Comparison of ENCODE assay signal across 12 cellular contexts in genomic region chr5:139683295-139684271, GRCh38. TPM values are rescaled to one million over a fixed set of nuclear protein-coding genes. Genes with fewer than 3 reads are reported as not detected.
DNase-seq lines count a peak whose midpoint lies in the region; ATAC-seq and TF ChIP-seq lines count a peak whose summit lies in the region.
"Had no signal": no experiment of that assay in that cellular context is flagged by ENCODE, and none has a peak within 500 bp of the region (broad histone marks: within the 10 kb centered on the region; RNA-seq: fewer than 3 reads in every experiment).

No MANE protein-coding gene starts in this region.

- no peak overlapping the region for H2AFZ ChIP-seq in mammary epithelial cell (ENCODE audit: low read depth, low read length)

- no peaks in the 10 kb centered on the region for H3K9me3 ChIP-seq in BLaER1 treated with 17β-estradiol and CSF1 and Interleukin-3, amounts not matched to agents 10 nM and 100 nM (replicated peaks in 1 of 11)
- H3K9me3 ChIP-seq in mammary epithelial cell (replicated peaks; ENCODE audit: insufficient read depth, low read length) = no peaks in the 10 kb centered on the region
- H3K9me3 ChIP-seq: MG63 had no signal

- H3K36me3 Mint-ChIP-seq in IgD-negative memory B cell = no peaks in the 10 kb centered on the region
- H3K36me3 Mint-ChIP-seq in neural crest cell (ENCODE audit: low read depth) = peaks cover 3% of the 10 kb centered on the region

- no peak for ATAC-seq in GM21717 (IDR thresholded peaks at IDR 0.05; ENCODE audit: unreplicated experiment)

- peaks cover 17 to 37% (median 34%) of the 10 kb centered on the region in 3 donors for H3K4me1 Mint-ChIP-seq in IgD-negative memory B cell
- peaks cover 46% of the 10 kb centered on the region for H3K4me1 Mint-ChIP-seq in neural crest cell

- peak overlapping the region in 8 of 11 experiments; percentile 45 to 79 (median 66); a peak in 15 of 22 replicates for H3K27ac ChIP-seq in BLaER1 treated with 17β-estradiol and CSF1 and Interleukin-3, amounts not matched to agents 10 nM and 100 nM
- H3K27ac ChIP-seq in mammary epithelial cell (ENCODE audit: insufficient read depth, low read depth, low read length) = no peak overlapping the region

- no peak for DNase-seq in mammary epithelial cell
- no peak for DNase-seq in neural crest cell (ENCODE audit: low read depth, low spot score)
- DNase-seq in cerebellar nuclear complex (lab: John Stamatoyannopoulos, UW) = no peak
- no peak for DNase-seq in T1000 (lab: John Stamatoyannopoulos, UW)
- DNase-seq in 8988T = no peak
- DNase-seq: activated CD8-positive, alpha-beta memory T cell treated with anti-CD3 and anti-CD28 coated beads, Interleukin-2, amount 50 U/mL, for 48 hours; AML-193; MG63; stimulated activated CD4-positive, alpha-beta T cell treated with anti-CD3 and anti-CD28 coated beads, Interleukin-2, amount 100 ng/mL, for 24 hours had no signal

- H3K27me3 ChIP-seq in BLaER1 treated with 17β-estradiol and CSF1 and Interleukin-3, amounts not matched to agents 10 nM and 100 nM = no peaks in the 10 kb centered on the region
- no peaks in the 10 kb centered on the region for H3K27me3 ChIP-seq in mammary epithelial cell (ENCODE audit: insufficient read depth, low read length)
- H3K27me3 ChIP-seq: MG63 had no signal

- H3K9ac ChIP-seq in BLaER1 treated with 17β-estradiol and CSF1 and Interleukin-3, amounts not matched to agents 10 nM and 100 nM = peak overlapping the region in 10 of 11 experiments; percentile 2 to 70 (median 50); a peak in 16 of 22 replicates
- no peak overlapping the region for H3K9ac ChIP-seq in mammary epithelial cell (ENCODE audit: insufficient read depth, low read length)

- H3K4me2 ChIP-seq in BLaER1 treated with 17β-estradiol and CSF1 and Interleukin-3, amounts not matched to agents 10 nM and 100 nM = peak overlapping the region; percentile 64 to 96 (median 86)
- H3K4me2 ChIP-seq in mammary epithelial cell (ENCODE audit: insufficient read depth, low read depth, low read length) = no peak overlapping the region

- TSS peak; percentile 35 for BruUV-seq in mammary epithelial cell (replicated peaks; lab: Mats Ljungman, UMichigan)

- H3K36me3 ChIP-seq in BLaER1 treated with 17β-estradiol and CSF1 and Interleukin-3, amounts not matched to agents 10 nM and 100 nM = peaks cover 0 to 32% (median 22%) of the 10 kb centered on the region in 11 experiments; a peak in 19 of 22 replicates
- no peaks in the 10 kb centered on the region for H3K36me3 ChIP-seq in mammary epithelial cell (ENCODE audit: insufficient read depth, low read length)

- CTCF ChIA-PET in mammary epithelial cell (lab: Charles Lee; ENCODE audit: low non-redundant PET) = no interaction called here

- no peaks in the 10 kb centered on the region for H3K79me2 ChIP-seq in mammary epithelial cell (ENCODE audit: insufficient read depth, low read length)

- peak overlapping the region in 8 of 10 experiments; percentile 1 to 44 (median 22); a peak in 7 of 20 replicates for H3K4me3 ChIP-seq in BLaER1 treated with 17β-estradiol and CSF1 and Interleukin-3, amounts not matched to agents 10 nM and 100 nM
- no peak overlapping the region for H3K4me3 ChIP-seq in mammary epithelial cell (replicated peaks in 1 of 3; ENCODE audit: insufficient read depth in 1 of 3, low read depth in 2 of 3, low read length in 3 of 3)
- H3K4me3 ChIP-seq: MG63 had no signal

- H3K9me3 Mint-ChIP-seq in IgD-negative memory B cell = no peaks in the 10 kb centered on the region
- no peaks in the 10 kb centered on the region for H3K9me3 Mint-ChIP-seq in neural crest cell

- H3K27me3 Mint-ChIP-seq in IgD-negative memory B cell (no peaks in the 10 kb centered on the region), neural crest cell (ENCODE audit: low read depth) (no peaks in the 10 kb centered on the region)

- H4K20me1 ChIP-seq in BLaER1 treated with 17β-estradiol and CSF1 and Interleukin-3, amounts not matched to agents 10 nM and 100 nM = peaks cover 0 to 66% (median 37%) of the 10 kb centered on the region in 11 experiments; a peak in 18 of 22 replicates
- no peaks in the 10 kb centered on the region for H4K20me1 ChIP-seq in mammary epithelial cell (ENCODE audit: insufficient read depth, low read length)

- intact Hi-C loops in mammary epithelial cell (cut with micrococcal nuclease) = no loop called here

- dilution Hi-C loops in mammary epithelial cell (cut with HindIII; ENCODE audit: low sequenced_read_pairs) = no loop called here

- 72% methylated on average over 20 of the region's 20 CpGs for WGBS in mammary epithelial cell (ENCODE audit: low coverage, missing lambda C conversion rate)

- in situ Hi-C loops in mammary epithelial cell (cut with MboI; ENCODE audit: low sequenced_read_pairs in 2 of 2) = no loop called here

- H3K4me3 Mint-ChIP-seq in IgD-negative memory B cell (peak overlapping the region in 2 of 4 donors; percentile 22 to 49), neural crest cell (peak overlapping the region; percentile 34)

- TF ChIP-seq CTCF in mammary epithelial cell (conservative IDR thresholded peaks at IDR 0.05 in 1 of 2, IDR thresholded peaks at IDR 0.05 in 1 of 2; ENCODE audit: extremely low read depth in 1 of 2, insufficient read depth in 1 of 2, low read depth in 1 of 2, low read length in 2 of 2) (no peak), neural crest cell (conservative IDR thresholded peaks at IDR 0.05) (no peak)

- H3K27ac Mint-ChIP-seq in IgD-negative memory B cell (peak overlapping the region; percentile 46 to 86 (median 75)), neural crest cell (ENCODE audit: unreplicated experiment) (peak overlapping the region; percentile 83)

- H3K4me1 ChIP-seq in BLaER1 treated with 17β-estradiol and CSF1 and Interleukin-3, amounts not matched to agents 10 nM and 100 nM = peaks cover 57 to 98% (median 90%) of the 10 kb centered on the region in 10 experiments
- peaks cover 15% of the 10 kb centered on the region for H3K4me1 ChIP-seq in mammary epithelial cell (ENCODE audit: insufficient read depth, low read length)

RNA-seq across cellular contexts. Expression of gene CXXC5, which starts 35.4 kb away (rescaled TPM):
- polyA plus RNA-seq in IgD-negative memory B cell (447 TPM), mammary epithelial cell (16.6 TPM)
- total RNA-seq in mammary epithelial cell (10 to 100 TPM; 13.8 to 47.3 TPM), neural crest cell (29.2 and 30.4 TPM in 2 replicates)
- 5.8 TPM for polyA minus RNA-seq in mammary epithelial cell

Comparison
In these comparisons a context has a peak if more than half of its experiments do, and no peak if none do; other contexts are left out.
1. H3K4me3 ChIP-seq: peak in BLaER1 treated with 17β-estradiol and CSF1 and Interleukin-3, amounts not matched to agents 10 nM and 100 nM (8 of 10); none in mammary epithelial cell (0 of 3).